Comparison of ENCODE assay signal across 12 cellular contexts in genomic region chr22:23921586-23922201, GRCh38. TPM values are rescaled to one million over a fixed set of nuclear protein-coding genes. Genes with fewer than 3 reads are reported as not detected.
DNase-seq lines count a peak whose midpoint lies in the region; ATAC-seq and TF ChIP-seq lines count a peak whose summit lies in the region.
"Not testable (repeated sequence)": the region's sequence is repeated elsewhere in the genome, so short reads cannot be mapped to it uniquely, and the experiment has no call there.
"Had no signal": no experiment of that assay in that cellular context is flagged by ENCODE, and none has a peak within 500 bp of the region (broad histone marks: within the 10 kb centered on the region; RNA-seq: fewer than 3 reads in every experiment).

No MANE protein-coding gene starts in this region.

- not testable (repeated sequence) for H4K20me1 ChIP-seq in PC-3 (ENCODE audit: low read length)

- CTCF ChIA-PET in PC-3 (lab: Charles Lee) = not testable (repeated sequence)

- H3K9me2 ChIP-seq in PC-3 (replicated peaks; ENCODE audit: low read length) = not testable (repeated sequence)

- not testable (repeated sequence) for H3K4me1 Mint-ChIP-seq in mesothelial cell of epicardium

- H3K9me3 ChIP-seq in PC-3 (ENCODE audit: low read length) = not testable (repeated sequence)

- H3K4me1 ChIP-seq in PC-3 (ENCODE audit: insufficient read depth, low read length) = peaks cover 11% of the 10 kb centered on the region

- POLR2A ChIA-PET in PC-3 (lab: Charles Lee; ENCODE audit: unreplicated experiment) = not testable (repeated sequence)

- H3K4me3 Mint-ChIP-seq in mesothelial cell of epicardium = not testable (repeated sequence)

- H3K4me2 ChIP-seq in PC-3 (ENCODE audit: low read length) = not testable (repeated sequence)

- not testable (repeated sequence) for H3K9ac ChIP-seq in PC-3 (ENCODE audit: low read length)

- H3K27ac ChIP-seq in PC-3 (ENCODE audit: low read length) = not testable (repeated sequence)

- H3K9me3 Mint-ChIP-seq in mesothelial cell of epicardium = not testable (repeated sequence)

- H3K27me3 Mint-ChIP-seq in mesothelial cell of epicardium (ENCODE audit: low read depth) = not testable (repeated sequence)

- not testable (repeated sequence) for H3K79me2 ChIP-seq in PC-3 (ENCODE audit: low read length)

- H3K27me3 ChIP-seq in PC-3 (ENCODE audit: low read length) = not testable (repeated sequence)

- BruUV-seq in PC-3 (replicated peaks; lab: Mats Ljungman, UMichigan) = not testable (repeated sequence)

- peak overlapping the region; percentile 48 for H3K27ac Mint-ChIP-seq in mesothelial cell of epicardium

- TF ChIP-seq CTCF in PC-3 (conservative IDR thresholded peaks at IDR 0.05; ENCODE audit: low read depth, low read length); fibroblast of mammary gland (conservative IDR thresholded peaks at IDR 0.05; ENCODE audit: control insufficient read depth, insufficient read depth, low read depth, low read length); mesothelial cell of epicardium (IDR thresholded peaks at IDR 0.05; ENCODE audit: unreplicated experiment): not testable (repeated sequence)

- peaks cover 25% of the 10 kb centered on the region for H3K36me3 ChIP-seq in PC-3 (ENCODE audit: low read depth, low read length)

- peaks cover 43% of the 10 kb centered on the region for H3K36me3 Mint-ChIP-seq in mesothelial cell of epicardium

- DNase-seq in H4 (ENCODE audit: low spot score) (peak; percentile 9), PC-3 (peak; percentile 47), amniotic epithelial cell (ENCODE audit: low read depth) (peak; percentile 85), fibroblast of mammary gland (ENCODE audit: low read depth) (peak; percentile 61)
- DNase-seq in mesothelial cell of epicardium (ENCODE audit: low spot score in 2 of 2, unreplicated experiment in 2 of 2) = not testable (repeated sequence)

- not testable (repeated sequence) for H2AFZ ChIP-seq in PC-3 (ENCODE audit: low read length)

- not testable (repeated sequence) for H3F3A ChIP-seq in PC-3 (ENCODE audit: low read length, unreplicated experiment)

- intact Hi-C loops in PC-3 (cut with micrococcal nuclease) = not testable (repeated sequence)

- H3K4me3 ChIP-seq in PC-3 (ENCODE audit: low read length); fibroblast of mammary gland (ENCODE audit: control insufficient read depth, low read depth, low read length): not testable (repeated sequence)

- ATAC-seq in PC-3 = peak; percentile 27

RNA-seq across cellular contexts. Expression of gene MIF, which starts 27.5 kb away (rescaled TPM):
- total RNA-seq in H4 (2014; rRNA removed; shearing (Covaris generic)) = 311 and 336 TPM in 2 replicates
- total RNA-seq in PC-3 (2014; rRNA removed) (884 and 957 TPM in 2 replicates), mesothelial cell of epicardium (916 to 949 TPM (median 925 TPM) in 3 replicates)

RNA-seq across cellular contexts. Expression of gene GSTT2B, which starts 39.3 kb away (rescaled TPM):
- total RNA-seq in H4 (2014; rRNA removed; shearing (Covaris generic)) = 5.2 and 12.3 TPM in 2 replicates
- total RNA-seq in PC-3 (2014; rRNA removed) (2.6 and 3.2 TPM in 2 replicates), mesothelial cell of epicardium (3.6 to 3.7 TPM (median 3.7 TPM) in 3 replicates)
- total RNA-seq: ascending aorta; CD8-positive, alpha-beta memory T cell; T-helper 17 cell had no signal

RNA-seq across cellular contexts. Expression of gene DDTL, which starts 45.0 kb away (rescaled TPM):
- total RNA-seq in H4 (2014; rRNA removed; shearing (Covaris generic)) = 1.5 and 2.8 TPM in 2 replicates
- total RNA-seq in PC-3 (2014; rRNA removed) (0.73 TPM in 1 of 2 replicates, not detected in the other), mesothelial cell of epicardium (not detected in 3 replicates)
- total RNA-seq: ascending aorta; CD8-positive, alpha-beta memory T cell; myocyte had no signal

RNA-seq across cellular contexts. Expression of gene DDT, which starts 52.5 kb away (rescaled TPM):
- total RNA-seq in H4 (2014; rRNA removed; shearing (Covaris generic)) = 188 and 232 TPM in 2 replicates
- total RNA-seq in PC-3 (2014; rRNA removed) (203 and 222 TPM in 2 replicates), mesothelial cell of epicardium (80.0 to 85.3 TPM (median 80.3 TPM) in 3 replicates)

RNA-seq across cellular contexts. Expression of gene GSTT2, which starts 58.2 kb away (rescaled TPM):
- total RNA-seq in H4 (2014; rRNA removed; shearing (Covaris generic)) = 1.7 TPM in 1 of 2 replicates, not detected in the other
- total RNA-seq in PC-3 (2014; rRNA removed) (not detected in 2 replicates), mesothelial cell of epicardium (0.29 TPM in 1 of 3 replicates, not detected in the others)
- total RNA-seq: activated T-helper 1 cell treated with anti-CD3 and anti-CD28 coated beads, Interleukin-12 subunit alpha, Interleukin-12 subunit beta, Interleukin-2, Interleukin-4 antibody, amounts not matched to agents 30 ng/mL and 10 ng/mL and 1 ng/mL, durations not matched to agents 14 hours and 24 hours and 36 hours; ascending aorta; CD8-positive, alpha-beta memory T cell; cerebellum; myocyte; T-helper 17 cell; thoracic aorta had no signal
